Comparison of ENCODE assay signal across 1 cellular context in the genomic region with DNA sequence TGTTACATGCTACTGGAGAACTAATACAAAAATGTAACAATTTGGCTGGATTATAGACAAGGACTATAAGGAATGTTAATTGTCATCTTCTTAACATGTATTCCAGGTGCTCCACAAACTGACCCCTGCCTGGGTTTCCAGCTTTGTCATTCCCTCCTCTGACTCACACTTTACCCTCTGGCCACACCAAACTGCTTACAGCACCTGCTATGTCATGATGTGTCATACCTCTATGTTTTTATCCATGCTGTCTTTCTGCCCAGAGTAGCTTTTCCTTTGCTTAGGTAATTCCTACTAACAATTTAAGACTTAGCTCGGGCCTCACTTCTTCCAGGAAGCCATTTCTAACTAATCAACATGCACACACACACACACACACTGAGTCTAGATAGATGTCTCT.
TF ChIP-seq lines count a peak whose summit lies in the region.

No MANE protein-coding gene starts in this region.

TF ChIP-seq in endothelial cell of umbilical vein, 7 proteins besides CTCF, POLR2A, EP300 and RAD21:
- no peak for TF ChIP-seq EZH2 (IDR thresholded peaks at IDR 0.05; ENCODE audit: borderline replicate concordance, low read depth, low read length, severe bottlenecking)
- TF ChIP-seq FOS (IDR thresholded peaks at IDR 0.05; ENCODE audit: borderline replicate concordance, insufficient read depth, low read length): peak; percentile 59
- no peak for TF ChIP-seq JUN (IDR thresholded peaks at IDR 0.05; ENCODE audit: borderline replicate concordance, insufficient read depth, insufficient read length, low read depth)
